Comparison of ENCODE assay signal across 7 cellular contexts in the genomic region with DNA sequence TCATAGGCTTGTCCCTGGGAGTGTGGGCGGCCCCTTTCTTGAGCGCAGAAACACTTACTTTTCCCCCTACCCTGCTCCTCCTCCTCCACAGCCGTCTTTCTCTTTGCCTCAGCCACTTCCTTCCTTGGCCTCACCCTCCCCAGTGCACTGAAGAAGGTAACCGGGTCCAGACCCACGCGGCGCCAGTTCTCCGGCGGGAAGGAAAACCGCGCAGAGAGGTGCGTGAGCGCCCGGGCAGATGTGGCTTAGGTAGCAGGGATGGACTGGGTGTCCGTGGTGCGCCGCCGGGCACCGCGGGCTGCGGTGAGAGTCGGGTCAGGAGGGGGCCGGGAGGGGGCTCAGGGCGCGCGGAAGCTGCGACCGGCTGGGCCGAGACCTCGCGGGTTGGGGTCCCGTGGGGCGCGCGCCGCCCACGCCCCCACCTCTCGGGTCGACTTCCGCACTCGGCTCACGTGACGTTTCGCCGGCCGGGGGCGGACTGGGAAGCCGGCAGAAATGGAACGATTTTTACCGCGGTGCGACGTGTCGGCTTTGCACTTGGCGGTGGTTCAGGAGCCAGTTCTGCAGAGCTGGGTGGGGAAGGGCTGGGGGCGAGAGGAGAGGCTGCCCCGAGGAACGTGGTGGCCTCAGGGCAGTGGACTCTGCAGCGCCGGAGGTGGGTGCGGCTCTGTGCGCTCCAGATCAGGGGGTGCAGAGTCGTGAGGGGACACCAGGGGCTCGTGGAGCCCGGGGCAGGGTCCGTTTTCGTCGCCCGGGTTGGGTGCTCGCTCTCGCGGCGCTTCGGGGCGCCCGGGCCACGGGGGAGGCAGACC. TPM values are rescaled to one million over a fixed set of nuclear protein-coding genes. Genes with fewer than 3 reads are reported as not detected.
DNase-seq lines count a peak whose midpoint lies in the region; ATAC-seq and TF ChIP-seq lines count a peak whose summit lies in the region.

A gene with protein sequence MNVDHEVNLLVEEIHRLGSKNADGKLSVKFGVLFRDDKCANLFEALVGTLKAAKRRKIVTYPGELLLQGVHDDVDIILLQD (plus strand): TSS at position 88 of the 812 bp plus-strand sequence. CDS start 5,416 bp downstream, outside the sequence.

- no peak for TF ChIP-seq CTCF in brain (conservative IDR thresholded peaks at IDR 0.05)

- H3K4me1 Mint-ChIP-seq in brain: peaks cover 31% of the 10 kb centered on the region

- H3K36me3 Mint-ChIP-seq in brain: peaks cover 5% of the 10 kb centered on the region

- no peaks in the 10 kb centered on the region for H3K9me3 ChIP-seq in iPS-15b (ENCODE audit: control insufficient read depth, insufficient read depth, low read length)
- no peaks in the 10 kb centered on the region for H3K9me3 ChIP-seq in skeletal muscle tissue (ENCODE audit: control insufficient read depth in 3 of 3, low read length in 3 of 3)

- ATAC-seq in GM18502 (IDR thresholded peaks at IDR 0.05; ENCODE audit: poor library complexity, unreplicated experiment) (peak; percentile 70), HG02798 (IDR thresholded peaks at IDR 0.05; ENCODE audit: poor library complexity, unreplicated experiment) (peak; percentile 66)

- peaks cover 11% of the 10 kb centered on the region for H3K4me1 ChIP-seq in iPS-15b (ENCODE audit: control insufficient read depth, insufficient read depth, low read length)
- H3K4me1 ChIP-seq in skeletal muscle tissue (ENCODE audit: control insufficient read depth in 3 of 3, insufficient read depth in 3 of 3, low read length in 3 of 3): peaks cover 3 to 16% (median 4%) of the 10 kb centered on the region in 3 donors

- H3K9me3 Mint-ChIP-seq in brain: peaks cover 0 to 2% (median 0%) of the 10 kb centered on the region in 5 experiments

- peak within 1 kb of the TSS; percentile 26 for H3K27ac ChIP-seq in skeletal muscle tissue (ENCODE audit: low read depth, low read length)

- H3K4me3 Mint-ChIP-seq in brain: peak within 1 kb of the TSS; percentile 88 to 97 (median 92)

- H3K36me3 ChIP-seq in iPS-15b (ENCODE audit: control insufficient read depth, insufficient read depth, low read length) (no peaks in the 10 kb centered on the region), skeletal muscle tissue (ENCODE audit: control insufficient read depth in 3 of 3, insufficient read depth in 3 of 3, low read length in 3 of 3) (no peaks in the 10 kb centered on the region)

- DNase-seq in NCI-H146 (lab: John Stamatoyannopoulos, UW): peak; percentile 95
- DNase-seq in UCSD-AML1 (lab: John Stamatoyannopoulos, UW; ENCODE audit: unreplicated experiment): peak; percentile 83

- H3K4me3 ChIP-seq in iPS-15b (ENCODE audit: low read depth, low read length) (peak within 1 kb of the TSS; percentile 90), skeletal muscle tissue (ENCODE audit: low read length in 3 of 3) (peak within 1 kb of the TSS; percentile 80 to 81 (median 81))

- H3K27ac Mint-ChIP-seq in brain: peak within 1 kb of the TSS; percentile 82 to 97 (median 93)

- H3K27me3 ChIP-seq in iPS-15b (ENCODE audit: control insufficient read depth, insufficient read depth, low read length): no peaks in the 10 kb centered on the region
- H3K27me3 ChIP-seq in skeletal muscle tissue (ENCODE audit: control insufficient read depth in 3 of 3, insufficient read depth in 3 of 3, low read length in 3 of 3): no peaks in the 10 kb centered on the region

- H3K27me3 Mint-ChIP-seq in brain: peaks cover 8% of the 10 kb centered on the region

- H3K9ac ChIP-seq in iPS-15b (ENCODE audit: low read depth, low read length) (peak within 1 kb of the TSS; percentile 87), skeletal muscle tissue (ENCODE audit: low read depth in 1 of 3, low read length in 3 of 3) (peak within 1 kb of the TSS; percentile 77 to 84 (median 79))

RNA-seq across cellular contexts. Expression of the gene that starts here (rescaled TPM):
- 59.3 TPM for polyA plus RNA-seq in brain (ENCODE audit: insufficient read depth, low read depth, low replicate concordance)
- total RNA-seq in skeletal muscle tissue: 17.2 TPM

Comparison
In these comparisons a context has a peak if more than half of its experiments do, and no peak if none do; other contexts are left out.
1. Peak in every context shown above with its lines: DNase-seq, ATAC-seq, H3K4me3 ChIP-seq and H3K27ac ChIP-seq.